ENCODE assay signal across 1 cellular context in the genomic region with DNA sequence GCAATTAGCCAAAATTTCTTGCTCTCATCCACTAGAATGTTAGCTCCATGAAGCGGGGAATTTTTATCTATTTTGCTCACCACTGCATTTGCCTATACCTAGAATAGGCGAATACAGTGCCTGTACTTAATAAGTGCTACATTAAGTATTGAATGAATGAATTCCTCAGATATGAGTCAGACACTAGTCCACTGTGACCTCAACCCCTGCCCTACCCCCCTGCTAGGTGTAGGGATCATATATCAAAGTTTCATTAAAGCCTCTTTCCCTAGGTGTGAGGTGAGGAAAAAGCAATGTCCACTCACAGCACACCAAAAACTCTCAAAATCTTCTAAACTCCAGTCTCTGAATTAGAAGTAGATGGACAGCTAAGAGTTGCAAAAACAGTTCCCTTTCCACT.
TF ChIP-seq lines count a peak whose summit lies in the region.

No MANE protein-coding gene starts in this region.

TF ChIP-seq in GM23338, 12 proteins besides CTCF, POLR2A, EP300 and RAD21 (continued from another document):
- TF ChIP-seq, protein P1, sequence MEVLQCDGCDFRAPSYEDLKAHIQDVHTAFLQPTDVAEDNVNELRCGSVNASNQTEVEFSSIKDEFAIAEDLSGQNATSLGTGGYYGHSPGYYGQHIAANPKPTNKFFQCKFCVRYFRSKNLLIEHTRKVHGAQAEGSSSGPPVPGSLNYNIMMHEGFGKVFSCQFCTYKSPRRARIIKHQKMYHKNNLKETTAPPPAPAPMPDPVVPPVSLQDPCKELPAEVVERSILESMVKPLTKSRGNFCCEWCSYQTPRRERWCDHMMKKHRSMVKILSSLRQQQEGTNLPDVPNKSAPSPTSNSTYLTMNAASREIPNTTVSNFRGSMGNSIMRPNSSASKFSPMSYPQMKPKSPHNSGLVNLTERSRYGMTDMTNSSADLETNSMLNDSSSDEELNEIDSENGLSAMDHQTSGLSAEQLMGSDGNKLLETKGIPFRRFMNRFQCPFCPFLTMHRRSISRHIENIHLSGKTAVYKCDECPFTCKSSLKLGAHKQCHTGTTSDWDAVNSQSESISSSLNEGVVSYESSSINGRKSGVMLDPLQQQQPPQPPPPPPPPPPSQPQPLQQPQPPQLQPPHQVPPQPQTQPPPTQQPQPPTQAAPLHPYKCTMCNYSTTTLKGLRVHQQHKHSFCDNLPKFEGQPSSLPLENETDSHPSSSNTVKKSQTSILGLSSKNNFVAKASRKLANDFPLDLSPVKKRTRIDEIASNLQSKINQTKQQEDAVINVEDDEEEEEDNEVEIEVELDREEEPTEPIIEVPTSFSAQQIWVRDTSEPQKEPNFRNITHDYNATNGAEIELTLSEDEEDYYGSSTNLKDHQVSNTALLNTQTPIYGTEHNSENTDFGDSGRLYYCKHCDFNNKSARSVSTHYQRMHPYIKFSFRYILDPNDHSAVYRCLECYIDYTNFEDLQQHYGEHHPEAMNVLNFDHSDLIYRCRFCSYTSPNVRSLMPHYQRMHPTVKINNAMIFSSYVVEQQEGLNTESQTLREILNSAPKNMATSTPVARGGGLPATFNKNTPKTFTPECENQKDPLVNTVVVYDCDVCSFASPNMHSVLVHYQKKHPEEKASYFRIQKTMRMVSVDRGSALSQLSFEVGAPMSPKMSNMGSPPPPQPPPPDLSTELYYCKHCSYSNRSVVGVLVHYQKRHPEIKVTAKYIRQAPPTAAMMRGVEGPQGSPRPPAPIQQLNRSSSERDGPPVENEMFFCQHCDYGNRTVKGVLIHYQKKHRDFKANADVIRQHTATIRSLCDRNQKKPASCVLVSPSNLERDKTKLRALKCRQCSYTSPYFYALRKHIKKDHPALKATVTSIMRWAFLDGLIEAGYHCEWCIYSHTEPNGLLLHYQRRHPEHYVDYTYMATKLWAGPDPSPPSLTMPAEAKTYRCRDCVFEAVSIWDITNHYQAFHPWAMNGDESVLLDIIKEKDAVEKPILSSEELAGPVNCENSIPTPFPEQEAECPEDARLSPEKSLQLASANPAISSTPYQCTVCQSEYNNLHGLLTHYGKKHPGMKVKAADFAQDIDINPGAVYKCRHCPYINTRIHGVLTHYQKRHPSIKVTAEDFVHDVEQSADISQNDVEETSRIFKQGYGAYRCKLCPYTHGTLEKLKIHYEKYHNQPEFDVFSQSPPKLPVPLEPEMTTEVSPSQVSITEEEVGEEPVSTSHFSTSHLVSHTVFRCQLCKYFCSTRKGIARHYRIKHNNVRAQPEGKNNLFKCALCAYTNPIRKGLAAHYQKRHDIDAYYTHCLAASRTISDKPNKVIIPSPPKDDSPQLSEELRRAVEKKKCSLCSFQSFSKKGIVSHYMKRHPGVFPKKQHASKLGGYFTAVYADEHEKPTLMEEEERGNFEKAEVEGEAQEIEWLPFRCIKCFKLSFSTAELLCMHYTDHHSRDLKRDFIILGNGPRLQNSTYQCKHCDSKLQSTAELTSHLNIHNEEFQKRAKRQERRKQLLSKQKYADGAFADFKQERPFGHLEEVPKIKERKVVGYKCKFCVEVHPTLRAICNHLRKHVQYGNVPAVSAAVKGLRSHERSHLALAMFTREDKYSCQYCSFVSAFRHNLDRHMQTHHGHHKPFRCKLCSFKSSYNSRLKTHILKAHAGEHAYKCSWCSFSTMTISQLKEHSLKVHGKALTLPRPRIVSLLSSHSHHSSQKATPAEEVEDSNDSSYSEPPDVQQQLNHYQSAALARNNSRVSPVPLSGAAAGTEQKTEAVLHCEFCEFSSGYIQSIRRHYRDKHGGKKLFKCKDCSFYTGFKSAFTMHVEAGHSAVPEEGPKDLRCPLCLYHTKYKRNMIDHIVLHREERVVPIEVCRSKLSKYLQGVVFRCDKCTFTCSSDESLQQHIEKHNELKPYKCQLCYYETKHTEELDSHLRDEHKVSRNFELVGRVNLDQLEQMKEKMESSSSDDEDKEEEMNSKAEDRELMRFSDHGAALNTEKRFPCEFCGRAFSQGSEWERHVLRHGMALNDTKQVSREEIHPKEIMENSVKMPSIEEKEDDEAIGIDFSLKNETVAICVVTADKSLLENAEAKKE (CRISPR knock-in tag; IDR thresholded peaks at IDR 0.05): no peak
- no peak for TF ChIP-seq NANOG (IDR thresholded peaks at IDR 0.05; ENCODE audit: borderline replicate concordance)
- TF ChIP-seq, protein P2, sequence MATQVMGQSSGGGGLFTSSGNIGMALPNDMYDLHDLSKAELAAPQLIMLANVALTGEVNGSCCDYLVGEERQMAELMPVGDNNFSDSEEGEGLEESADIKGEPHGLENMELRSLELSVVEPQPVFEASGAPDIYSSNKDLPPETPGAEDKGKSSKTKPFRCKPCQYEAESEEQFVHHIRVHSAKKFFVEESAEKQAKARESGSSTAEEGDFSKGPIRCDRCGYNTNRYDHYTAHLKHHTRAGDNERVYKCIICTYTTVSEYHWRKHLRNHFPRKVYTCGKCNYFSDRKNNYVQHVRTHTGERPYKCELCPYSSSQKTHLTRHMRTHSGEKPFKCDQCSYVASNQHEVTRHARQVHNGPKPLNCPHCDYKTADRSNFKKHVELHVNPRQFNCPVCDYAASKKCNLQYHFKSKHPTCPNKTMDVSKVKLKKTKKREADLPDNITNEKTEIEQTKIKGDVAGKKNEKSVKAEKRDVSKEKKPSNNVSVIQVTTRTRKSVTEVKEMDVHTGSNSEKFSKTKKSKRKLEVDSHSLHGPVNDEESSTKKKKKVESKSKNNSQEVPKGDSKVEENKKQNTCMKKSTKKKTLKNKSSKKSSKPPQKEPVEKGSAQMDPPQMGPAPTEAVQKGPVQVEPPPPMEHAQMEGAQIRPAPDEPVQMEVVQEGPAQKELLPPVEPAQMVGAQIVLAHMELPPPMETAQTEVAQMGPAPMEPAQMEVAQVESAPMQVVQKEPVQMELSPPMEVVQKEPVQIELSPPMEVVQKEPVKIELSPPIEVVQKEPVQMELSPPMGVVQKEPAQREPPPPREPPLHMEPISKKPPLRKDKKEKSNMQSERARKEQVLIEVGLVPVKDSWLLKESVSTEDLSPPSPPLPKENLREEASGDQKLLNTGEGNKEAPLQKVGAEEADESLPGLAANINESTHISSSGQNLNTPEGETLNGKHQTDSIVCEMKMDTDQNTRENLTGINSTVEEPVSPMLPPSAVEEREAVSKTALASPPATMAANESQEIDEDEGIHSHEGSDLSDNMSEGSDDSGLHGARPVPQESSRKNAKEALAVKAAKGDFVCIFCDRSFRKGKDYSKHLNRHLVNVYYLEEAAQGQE (IDR thresholded peaks at IDR 0.05; ENCODE audit: unreplicated experiment): no peak
- TF ChIP-seq CREB1 (CRISPR knock-in tag; IDR thresholded peaks at IDR 0.05; ENCODE audit: low read depth): no peak
- TF ChIP-seq ZNF114 (CRISPR knock-in tag; IDR thresholded peaks at IDR 0.05): no peak
- no peak for TF ChIP-seq JUNB (IDR thresholded peaks at IDR 0.05; ENCODE audit: unreplicated experiment)
- TF ChIP-seq POLR2AphosphoS5 (IDR thresholded peaks at IDR 0.05; ENCODE audit: low read depth): no peak
